Comparison of ENCODE assay signal across 1 cellular context in genomic region chr1:8022395-8023286, GRCh38.
A peak's percentile ranks its signal among the peaks of the same experiment; 100 is the strongest.
TF ChIP-seq lines count a peak whose summit lies in the region.

No MANE protein-coding gene starts in this region.

TF ChIP-seq in HEK293, 187 proteins besides CTCF, POLR2A, EP300 and RAD21:
- TF ChIP-seq ZNF148 (tag by site-specific recombination; IDR thresholded peaks at IDR 0.05; ENCODE audit: borderline replicate concordance) (no peak), SCRT2 (tag by site-specific recombination; IDR thresholded peaks at IDR 0.05) (0 out of 2 replicates have a peak, but pooled peaks have one; percentile 6), ZNF175 (tag by site-specific recombination; IDR thresholded peaks at IDR 0.05) (no peak), MZF1 (tag by site-specific recombination; IDR thresholded peaks at IDR 0.05; ENCODE audit: borderline replicate concordance) (peak; percentile 57; the same call in 1 of the 2 replicates), PRDM1 (tag by site-specific recombination; IDR thresholded peaks at IDR 0.05) (peak; percentile 51)
